19 cellular contexts compared by ENCODE assay signal in genomic region chr13:103517768-103518102, GRCh38.
A peak's percentile ranks its signal among the peaks of the same experiment; 100 is the strongest.
DNase-seq lines count a peak whose midpoint lies in the region; ATAC-seq and TF ChIP-seq lines count a peak whose summit lies in the region.
"Had no signal": no experiment of that assay in that cellular context is flagged by ENCODE, and none has a peak within 500 bp of the region (broad histone marks: within the 10 kb centered on the region; RNA-seq: fewer than 3 reads in every experiment).

No MANE protein-coding gene starts in this region.

- H3K9me3 Mint-ChIP-seq in progenitor cell of endocrine pancreas (ENCODE audit: low read depth) = no peaks in the 10 kb centered on the region
- H3K9me3 Mint-ChIP-seq: T-helper 1 cell treated with Interleukin-12 subunit alpha and Interleukin-12 subunit beta and Interleukin-4 antibody, amounts not matched to agents 30 μg/mL and 1 μg/mL, for 36 hours had no signal

- peaks cover 7% of the 10 kb centered on the region for H3K4me1 ChIP-seq in hepatocyte (ENCODE audit: insufficient read depth)

- 59% methylated on average over 2 of the region's 2 CpGs for WGBS in hepatocyte (ENCODE audit: low lambda C conversion rate, missing lambda C conversion rate)

- H3K36me3 Mint-ChIP-seq in progenitor cell of endocrine pancreas (ENCODE audit: insufficient read depth) = peaks cover under 1% of the 10 kb centered on the region
- H3K36me3 Mint-ChIP-seq: CD4-positive, CD25-positive, alpha-beta regulatory T cell had no signal

- H2AFZ ChIP-seq in hepatocyte = no peak overlapping the region

- no peaks in the 10 kb centered on the region for H3K36me3 ChIP-seq in hepatocyte (replicated peaks; ENCODE audit: insufficient read depth, low read depth)

- no peaks in the 10 kb centered on the region for H3K9me2 ChIP-seq in hepatocyte (replicated peaks; ENCODE audit: insufficient read depth)

- no peak overlapping the region for H3K4me2 ChIP-seq in hepatocyte

- no peaks in the 10 kb centered on the region for H4K20me1 ChIP-seq in hepatocyte (ENCODE audit: insufficient read depth, poor library complexity, severe bottlenecking)

- H3K4me3 Mint-ChIP-seq in progenitor cell of endocrine pancreas (ENCODE audit: low read depth) = peak overlapping the region; percentile 40
- H3K4me3 Mint-ChIP-seq: CD4-positive, CD25-positive, alpha-beta regulatory T cell; T-helper 1 cell treated with Interleukin-12 subunit alpha and Interleukin-12 subunit beta and Interleukin-4 antibody, amounts not matched to agents 30 μg/mL and 1 μg/mL, for 36 hours had no signal

- no peaks in the 10 kb centered on the region for H3K79me2 ChIP-seq in hepatocyte

- no peaks in the 10 kb centered on the region for H3K9me3 ChIP-seq in hepatocyte (ENCODE audit: low read depth)

- no peaks in the 10 kb centered on the region for H3K27me3 Mint-ChIP-seq in progenitor cell of endocrine pancreas
- H3K27me3 Mint-ChIP-seq: CD4-positive, CD25-positive, alpha-beta regulatory T cell had no signal

- H3K27me3 ChIP-seq in hepatocyte = no peaks in the 10 kb centered on the region

- H3K4me3 ChIP-seq in hepatocyte = no peak overlapping the region

- peak overlapping the region; percentile 53 for H3K27ac ChIP-seq in hepatocyte
- H3K27ac ChIP-seq: HL-60 had no signal

- peak overlapping the region; percentile 94 for H3K27ac Mint-ChIP-seq in progenitor cell of endocrine pancreas
- H3K27ac Mint-ChIP-seq: CD4-positive, CD25-positive, alpha-beta regulatory T cell; T-helper 1 cell treated with Interleukin-12 subunit alpha and Interleukin-12 subunit beta and Interleukin-4 antibody, amounts not matched to agents 30 μg/mL and 1 μg/mL, for 36 hours had no signal

- H3K4me1 Mint-ChIP-seq in progenitor cell of endocrine pancreas (ENCODE audit: low read depth) = peaks cover 31% of the 10 kb centered on the region
- H3K4me1 Mint-ChIP-seq: CD4-positive, CD25-positive, alpha-beta regulatory T cell had no signal

- ATAC-seq in GM19452 (IDR thresholded peaks at IDR 0.05; ENCODE audit: unreplicated experiment) (peak; percentile 28), HG03521 (IDR thresholded peaks at IDR 0.05; ENCODE audit: unreplicated experiment) (peak; percentile 3), HG03159 (IDR thresholded peaks at IDR 0.05; ENCODE audit: unreplicated experiment) (no peak), GM18519 (IDR thresholded peaks at IDR 0.05; ENCODE audit: low FRiP score, unreplicated experiment) (no peak)

- TF ChIP-seq CTCF in hepatocyte (IDR thresholded peaks at IDR 0.05; ENCODE audit: poor library complexity) (no peak), progenitor cell of endocrine pancreas (IDR thresholded peaks at IDR 0.05; ENCODE audit: unreplicated experiment) (no peak)

- no peak for DNase-seq in hepatocyte (ENCODE audit: low spot score)
- no peak for DNase-seq in progenitor cell of endocrine pancreas (ENCODE audit: low spot score, unreplicated experiment)
- no peak for DNase-seq in T-helper 9 cell
- no peak for DNase-seq in NCI-H2029 treated with DMSO at 0.1 percent for 48 hours (lab: John Stamatoyannopoulos, UW)
- DNase-seq: CD4-positive, CD25-positive, alpha-beta regulatory T cell; DMS153; H7; KG1; NCI-H1105; NCI-H1694; NCI-H446; NCI-H526 treated with DMSO at 0.1 percent for 48 hours; Right ventricle myocardium superior had no signal

Comparison
In these comparisons a context has a peak if more than half of its experiments do, and no peak if none do; other contexts are left out.
1. ATAC-seq: peak in GM19452 (single experiment) and HG03521 (single experiment); none in HG03159 (single experiment) and GM18519 (single experiment).